Comparison of ENCODE assay signal across 33 cellular contexts in the genomic region with DNA sequence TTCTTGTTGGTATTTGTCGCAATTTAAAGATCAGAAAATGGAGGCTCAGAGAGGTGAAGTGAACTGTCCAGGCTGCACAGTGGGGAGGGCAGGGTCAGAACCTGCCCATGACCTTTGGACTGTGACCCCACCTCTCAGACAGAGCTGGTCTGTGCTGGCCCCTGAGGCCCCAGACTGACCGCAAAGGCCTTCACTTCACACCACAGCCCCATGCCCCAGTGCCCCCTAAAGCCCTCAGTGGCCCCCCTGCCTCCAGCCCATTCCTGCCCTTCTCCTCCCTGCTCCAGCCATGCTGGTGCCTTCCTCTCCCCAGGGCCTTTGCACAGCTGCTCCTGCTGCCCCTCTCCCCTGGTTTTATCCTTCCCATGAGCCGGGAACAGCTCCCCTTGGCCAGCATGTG. TPM values are rescaled to one million over a fixed set of nuclear protein-coding genes. Genes with fewer than 3 reads are reported as not detected.
"Had no signal": no experiment of that assay in that cellular context is flagged by ENCODE, and none has a peak within 500 bp of the region (broad histone marks: within the 10 kb centered on the region; RNA-seq: fewer than 3 reads in every experiment).

No MANE protein-coding gene starts in this region.

- ATAC-seq: esophagus mucosa, gastrocnemius medialis, heart right ventricle, left cardiac atrium, left lung, left ventricle myocardium superior, lower lobe of right lung, mucosa of descending colon had no signal

- H3K27ac ChIP-seq: coronary artery, dorsolateral prefrontal cortex, epithelial cell of prostate, esophagus squamous epithelium, gastrocnemius medialis, heart right ventricle, left lung, lower lobe of right lung had no signal

- DNase-seq: dermis blood vessel endothelial cell; dorsolateral prefrontal cortex; effector CD4-positive, alpha-beta T cell; effector memory CD4-positive, alpha-beta T cell; erythroblast; esophagus squamous epithelium; foreskin fibroblast; foreskin melanocyte; gastrocnemius medialis; glutamatergic neuron; head of caudate nucleus; heart right ventricle; hypothalamus; immature natural killer cell; left cardiac atrium; left lung; left ventricle myocardium superior; lower lobe of right lung; mesenchymal stem cell; mucosa of descending colon had no signal

- H3K9me3 Mint-ChIP-seq: immature natural killer cell, mesothelial cell of epicardium had no signal

- H3K4me3 Mint-ChIP-seq: immature natural killer cell, mesothelial cell of epicardium had no signal

- H3K27me3 ChIP-seq: gastrocnemius medialis had no signal

- H3K36me3 ChIP-seq: esophagus squamous epithelium, gastrocnemius medialis, heart right ventricle, left lung, lower lobe of right lung had no signal

- H3K4me1 Mint-ChIP-seq: immature natural killer cell had no signal

- H3K27ac Mint-ChIP-seq: immature natural killer cell, mesothelial cell of epicardium had no signal

- H3K36me3 Mint-ChIP-seq: immature natural killer cell, mesothelial cell of epicardium had no signal

- H3K4me3 ChIP-seq: coronary artery, dorsolateral prefrontal cortex, esophagus squamous epithelium, gastrocnemius medialis, heart right ventricle, left lung, lower lobe of right lung, mucosa of descending colon had no signal

- H3K4me1 ChIP-seq: left lung had no signal

- FAIRE-seq: colon, islet of Langerhans, keratinocyte had no signal

- H3K9me3 ChIP-seq: esophagus squamous epithelium, gastrocnemius medialis, heart right ventricle, left lung, lower lobe of right lung, mucosa of descending colon had no signal

RNA-seq across cellular contexts. Expression of gene RBBP8NL, which starts 9.4 kb away (rescaled TPM):
- total RNA-seq: cerebellum, dermis blood vessel endothelial cell, gastrocnemius medialis, glomerular endothelial cell, heart right ventricle, kidney epithelial cell, left cardiac atrium, left ventricle myocardium superior, lung microvascular endothelial cell, mesenteric fat pad had no signal
- polyA plus RNA-seq: heart right ventricle, immature natural killer cell had no signal

RNA-seq across cellular contexts. Expression of gene GATA5, which starts 39.1 kb away (rescaled TPM):
- total RNA-seq: cerebellum, dermis blood vessel endothelial cell, esophagus mucosa, gastrocnemius medialis, glomerular endothelial cell, kidney epithelial cell, lung microvascular endothelial cell, myocyte had no signal
- polyA plus RNA-seq: immature natural killer cell, keratinocyte had no signal
